ENCODE assay signal across 8 cellular contexts in the genomic region with DNA sequence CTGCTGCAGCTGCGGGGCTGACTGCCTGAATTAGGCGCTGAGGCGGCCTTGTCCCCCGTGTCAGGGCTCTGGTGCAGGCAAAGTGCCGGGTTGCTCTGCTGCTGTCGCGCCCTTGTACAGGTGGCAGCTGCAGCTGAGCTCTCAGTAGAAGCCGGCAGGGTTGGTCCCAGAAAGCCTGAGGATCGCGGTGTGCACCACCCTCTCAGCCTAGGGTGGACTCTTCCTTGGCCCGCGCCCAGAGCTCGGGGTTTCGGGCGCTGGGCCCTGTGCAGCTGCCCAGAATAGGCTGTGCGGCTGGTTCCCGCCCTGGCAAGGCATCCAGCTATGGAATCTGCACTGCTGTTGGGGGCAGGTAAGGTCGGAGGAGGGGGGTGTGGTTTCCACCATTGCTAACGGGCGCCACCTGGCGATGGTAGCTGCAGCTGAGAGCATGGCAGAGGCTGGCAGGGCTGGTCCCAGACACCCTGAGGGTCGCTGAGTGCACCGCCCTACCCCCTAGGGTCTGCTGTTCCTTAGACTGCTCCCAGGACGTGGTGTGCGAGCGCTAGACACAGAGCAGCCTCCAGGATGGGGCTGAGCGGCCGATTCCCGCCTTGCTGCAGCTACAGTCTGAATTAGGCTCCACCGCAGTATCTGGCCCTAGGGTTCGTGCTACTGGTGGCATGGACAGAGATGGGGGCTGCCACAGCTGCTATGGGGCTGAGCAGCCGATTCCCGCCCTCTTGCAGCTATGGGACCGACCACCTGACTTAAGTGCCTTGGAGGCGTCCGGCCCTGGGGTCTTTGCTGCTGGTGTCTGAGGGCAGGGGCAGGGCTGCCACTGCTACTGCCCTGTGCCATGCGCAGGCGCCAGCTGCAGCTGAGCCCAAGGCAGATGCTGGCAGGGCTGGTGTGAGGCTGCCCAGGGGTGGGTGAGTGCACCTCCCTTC.
DNase-seq lines count a peak whose midpoint lies in the region; ATAC-seq and TF ChIP-seq lines count a peak whose summit lies in the region.
"Not testable (repeated sequence)": the region's sequence is repeated elsewhere in the genome, so short reads cannot be mapped to it uniquely, and the experiment has no call there.

No MANE protein-coding gene starts in this region.

- H3K4me3 Mint-ChIP-seq in IgD-negative memory B cell (peak overlapping the region in 3 of 4 donors; percentile 46 to 86 (median 75)), naive B cell (peak overlapping the region in 7 of 8 donors; percentile 51 to 88 (median 66))
- H3K4me3 Mint-ChIP-seq in activated T-helper 1 cell treated with anti-CD3 and anti-CD28 coated beads, Interleukin-12 subunit alpha, Interleukin-12 subunit beta, Interleukin-2, Interleukin-4 antibody, amounts not matched to agents 30 ng/mL and 10 ng/mL and 1 ng/mL, durations not matched to agents 14 hours and 24 hours and 36 hours, result not testable (repeated sequence)
- H3K4me3 Mint-ChIP-seq in stimulated activated naive CD8-positive, alpha-beta T cell treated with anti-CD3 and anti-CD28 coated beads, Interleukin-15, amount 100 ng/mL, for 72 hours, result peak overlapping the region; percentile 49 to 72

- ATAC-seq in PC-3 (peak; percentile 85), naive B cell (ENCODE audit: low read depth in 2 of 2) (peak; percentile 89 to 90)
- peak; percentile 94 for ATAC-seq in stimulated activated naive CD8-positive, alpha-beta T cell treated with anti-CD3 and anti-CD28 coated beads, Interleukin-15, amount 100 ng/mL, for 72 hours

- H3K9me2 ChIP-seq in PC-3 (replicated peaks; ENCODE audit: low read length), result not testable (repeated sequence)

- not testable (repeated sequence) for H3K36me3 ChIP-seq in PC-3 (ENCODE audit: low read depth, low read length)

- not testable (repeated sequence) for H3K36me3 Mint-ChIP-seq in IgD-negative memory B cell; activated T-helper 1 cell treated with anti-CD3 and anti-CD28 coated beads, Interleukin-12 subunit alpha, Interleukin-12 subunit beta, Interleukin-2, Interleukin-4 antibody, amounts not matched to agents 30 ng/mL and 10 ng/mL and 1 ng/mL, durations not matched to agents 14 hours and 24 hours and 36 hours (ENCODE audit: low read depth); naive B cell

- not testable (repeated sequence) for H3F3A ChIP-seq in PC-3 (ENCODE audit: low read length, unreplicated experiment)

- H3K27ac Mint-ChIP-seq in IgD-negative memory B cell; activated T-helper 1 cell treated with anti-CD3 and anti-CD28 coated beads, Interleukin-12 subunit alpha, Interleukin-12 subunit beta, Interleukin-2, Interleukin-4 antibody, amounts not matched to agents 30 ng/mL and 10 ng/mL and 1 ng/mL, durations not matched to agents 14 hours and 24 hours and 36 hours; naive B cell; stimulated activated naive CD8-positive, alpha-beta T cell treated with anti-CD3 and anti-CD28 coated beads, Interleukin-15, amount 100 ng/mL, for 72 hours: not testable (repeated sequence)

- not testable (repeated sequence) for H3K4me1 Mint-ChIP-seq in IgD-negative memory B cell; activated T-helper 1 cell treated with anti-CD3 and anti-CD28 coated beads, Interleukin-12 subunit alpha, Interleukin-12 subunit beta, Interleukin-2, Interleukin-4 antibody, amounts not matched to agents 30 ng/mL and 10 ng/mL and 1 ng/mL, durations not matched to agents 14 hours and 24 hours and 36 hours (ENCODE audit: low read depth)
- H3K4me1 Mint-ChIP-seq in naive B cell, result peaks cover 0 to 21% (median 16%) of the 10 kb centered on the region in 3 donors
- H3K4me1 Mint-ChIP-seq in stimulated activated naive CD8-positive, alpha-beta T cell treated with anti-CD3 and anti-CD28 coated beads, Interleukin-15, amount 100 ng/mL, for 72 hours, result peaks cover 15% of the 10 kb centered on the region

- H3K27me3 ChIP-seq in PC-3 (ENCODE audit: low read length), result not testable (repeated sequence)

- peak overlapping the region; percentile 100 for H3K4me2 ChIP-seq in PC-3 (ENCODE audit: low read length)

- H3K27me3 Mint-ChIP-seq in IgD-negative memory B cell (peaks cover 11% of the 10 kb centered on the region), naive B cell (peaks cover 16 to 56% (median 32%) of the 10 kb centered on the region in 3 donors)
- H3K27me3 Mint-ChIP-seq in activated T-helper 1 cell treated with anti-CD3 and anti-CD28 coated beads, Interleukin-12 subunit alpha, Interleukin-12 subunit beta, Interleukin-2, Interleukin-4 antibody, amounts not matched to agents 30 ng/mL and 10 ng/mL and 1 ng/mL, durations not matched to agents 14 hours and 24 hours and 36 hours (ENCODE audit: insufficient read depth), result peaks cover 45% of the 10 kb centered on the region
- H3K27me3 Mint-ChIP-seq in stimulated activated naive CD8-positive, alpha-beta T cell treated with anti-CD3 and anti-CD28 coated beads, Interleukin-15, amount 100 ng/mL, for 72 hours, result peaks cover 63% of the 10 kb centered on the region

- peaks cover 11% of the 10 kb centered on the region for H3K4me1 ChIP-seq in PC-3 (ENCODE audit: insufficient read depth, low read length)

- POLR2A ChIA-PET in PC-3 (lab: Charles Lee; ENCODE audit: unreplicated experiment), result not testable (repeated sequence)

- not testable (repeated sequence) for H4K20me1 ChIP-seq in PC-3 (ENCODE audit: low read length)

- not testable (repeated sequence) for H3K9me3 Mint-ChIP-seq in IgD-negative memory B cell; activated T-helper 1 cell treated with anti-CD3 and anti-CD28 coated beads, Interleukin-12 subunit alpha, Interleukin-12 subunit beta, Interleukin-2, Interleukin-4 antibody, amounts not matched to agents 30 ng/mL and 10 ng/mL and 1 ng/mL, durations not matched to agents 14 hours and 24 hours and 36 hours; stimulated activated naive CD8-positive, alpha-beta T cell treated with anti-CD3 and anti-CD28 coated beads, Interleukin-15, amount 100 ng/mL, for 72 hours
- peaks cover 0 to 13% (median 5%) of the 10 kb centered on the region in 7 donors for H3K9me3 Mint-ChIP-seq in naive B cell

- H2AFZ ChIP-seq in PC-3 (ENCODE audit: low read length), result peak overlapping the region; percentile 93

- CTCF ChIA-PET in PC-3 (lab: Charles Lee), result interaction anchor here (0.6 to 1.7 kb wide), 7 partner anchors 9 to 262 kb away, joined by 3 to 7 read pairs (median 3); no protein-coding TSS in a partner anchor

- not testable (repeated sequence) for H3K79me2 ChIP-seq in PC-3 (ENCODE audit: low read length)

- not testable (repeated sequence) for H3K9ac ChIP-seq in PC-3 (ENCODE audit: low read length)

- H3K27ac ChIP-seq in PC-3 (ENCODE audit: low read length), result not testable (repeated sequence)

- not testable (repeated sequence) for BruUV-seq in PC-3 (replicated peaks; lab: Mats Ljungman, UMichigan)

- DNase-seq in EH (ENCODE audit: low read depth) (peak; percentile 71), H4 (ENCODE audit: low spot score) (peak; percentile 46), PC-3 (peak; percentile 65), fibroblast of mammary gland (ENCODE audit: low read depth) (peak; percentile 43), naive B cell (peak; percentile 65)
- peak; percentile 24 for DNase-seq in activated T-helper 1 cell treated with anti-CD3 and anti-CD28 coated beads, Interleukin-12 subunit alpha, Interleukin-12 subunit beta, Interleukin-2, Interleukin-4 antibody, amounts not matched to agents 30 ng/mL and 10 ng/mL and 1 ng/mL, durations not matched to agents 14 hours and 24 hours and 36 hours (ENCODE audit: low spot score)
- peak; percentile 61 to 62 for DNase-seq in stimulated activated naive CD8-positive, alpha-beta T cell treated with anti-CD3 and anti-CD28 coated beads, Interleukin-15, amount 100 ng/mL, for 72 hours

- intact Hi-C loops in PC-3 (cut with micrococcal nuclease), result loop anchor here (1.0 to 2.0 kb wide), 2 partner anchors 474 to 518 kb away; no protein-coding TSS in a partner anchor
- intact Hi-C loops in activated T-helper 1 cell treated with anti-CD3 and anti-CD28 coated beads, Interleukin-12 subunit alpha, Interleukin-12 subunit beta, Interleukin-2, Interleukin-4 antibody, amounts not matched to agents 30 ng/mL and 10 ng/mL and 1 ng/mL, durations not matched to agents 14 hours and 24 hours and 36 hours (cut with micrococcal nuclease), result loop anchor here (1.0 to 5.0 kb wide), 2 partner anchors 259 to 875 kb away; no protein-coding TSS in a partner anchor

- H3K4me3 ChIP-seq in PC-3 (ENCODE audit: low read length) (peak overlapping the region; percentile 74), fibroblast of mammary gland (ENCODE audit: control insufficient read depth, low read depth, low read length) (peak overlapping the region; percentile 21)

- not testable (repeated sequence) for H3K9me3 ChIP-seq in PC-3 (ENCODE audit: low read length)

- peak; percentile 65 for TF ChIP-seq CTCF in PC-3 (conservative IDR thresholded peaks at IDR 0.05; ENCODE audit: low read depth, low read length)
- peak; percentile 45 for TF ChIP-seq CTCF in fibroblast of mammary gland (conservative IDR thresholded peaks at IDR 0.05; ENCODE audit: control insufficient read depth, insufficient read depth, low read depth, low read length)
